In the genomic region with DNA sequence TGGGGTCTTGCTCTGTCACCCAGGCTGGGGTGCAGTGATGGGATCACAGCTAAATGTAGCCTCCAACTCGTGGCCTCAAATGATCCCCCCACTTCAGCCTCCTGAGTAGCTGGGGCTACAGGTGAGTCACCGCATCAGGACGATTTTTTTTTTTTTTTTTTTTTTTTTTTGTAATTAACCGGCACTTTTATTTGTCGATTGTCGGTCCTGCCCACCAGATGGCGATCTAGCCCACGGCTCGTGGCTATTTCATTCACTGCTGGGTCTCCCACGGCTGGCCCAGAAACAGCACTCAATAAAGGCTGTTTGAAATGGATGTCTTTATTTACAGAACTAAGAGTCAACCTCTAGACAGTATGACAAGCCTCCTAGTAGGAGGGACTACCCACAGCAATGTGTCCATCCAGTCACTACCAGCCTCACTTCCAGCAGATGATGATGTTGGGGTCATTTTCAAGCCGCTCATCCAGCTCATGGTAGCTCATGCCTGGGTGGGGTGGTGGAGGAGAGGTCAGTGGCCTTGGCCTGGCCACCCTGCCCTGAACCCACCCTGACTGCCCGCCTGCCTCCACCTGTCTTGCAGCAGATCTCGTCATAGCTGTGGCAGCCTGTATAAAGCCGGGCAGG, we compare ENCODE assay signal across 8 cellular contexts. TPM values are rescaled to one million over a fixed set of nuclear protein-coding genes. Genes with fewer than 3 reads are reported as not detected.
DNase-seq lines count a peak whose midpoint lies in the region; ATAC-seq, FAIRE-seq and TF ChIP-seq lines count a peak whose summit lies in the region.

No MANE protein-coding gene starts in this region.

- TF ChIP-seq EP300 in HepG2 (IDR thresholded peaks at IDR 0.05; ENCODE audit: low read depth in 2 of 2, low read length in 2 of 2) = no peak
- TF ChIP-seq EP300 in HepG2 (CRISPR knock-in tag; IDR thresholded peaks at IDR 0.05; ENCODE audit: borderline replicate concordance) = no peak

- H3K4me2 ChIP-seq in HepG2 (ENCODE audit: low read depth, low read length) = no peak overlapping the region

- BruUV-seq in HepG2 (replicated peaks; lab: Mats Ljungman, UMichigan) = no TSS peak

- peak; percentile 43; the same call in 1 of the 2 replicates for TF ChIP-seq RAD21 in HepG2 (CRISPR knock-in tag; IDR thresholded peaks at IDR 0.05)

- peak; percentile 60 for FAIRE-seq in HepG2 (lab: Jason Lieb, UNC)

- 24% methylated on average over 12 of the region's 14 CpGs for WGBS in HepG2 (ENCODE audit: low lambda C conversion rate)

- TF ChIP-seq CTCF in HepG2 (CRISPR knock-in tag; IDR thresholded peaks at IDR 0.05) = peak; percentile 67

- CTCF ChIA-PET in HepG2 (lab: Yijun Ruan, JAX; ENCODE audit: low intra/inter-chr PET ratio, low total read pairs) = interaction anchor here (1.7 to 2.7 kb wide), 2 partner anchors 41 to 195 kb away, joined by 7 to 9 read pairs; no protein-coding TSS in a partner anchor

- in situ Hi-C loops in HepG2 (cut with HindIII; ENCODE audit: extremely low pct_ligation_motif_present, low pct_unique_long_range_greater_than_20kb) = loop anchor here (10.0 kb wide), 1 partner anchor 198 kb away; no protein-coding TSS in a partner anchor

- no peak for TF ChIP-seq POLR2A in HepG2 (IDR thresholded peaks at IDR 0.05; ENCODE audit: insufficient read depth in 1 of 2, low read depth in 2 of 2, low read length in 2 of 2)

- 0 out of 2 replicates have a peak, but pooled peaks cover 3% of the 10 kb centered on the region for H4K20me1 ChIP-seq in HepG2 (ENCODE audit: insufficient read depth, low read length)

- peaks cover 81% of the 10 kb centered on the region for H3K4me1 ChIP-seq in HepG2 (ENCODE audit: insufficient read depth, low read length)

- DNase-seq in NCI-H82 (lab: John Stamatoyannopoulos, UW) = peak; percentile 73
- DNase-seq in NCI-H82 treated with DMSO at 0.1 percent for 48 hours (lab: John Stamatoyannopoulos, UW; ENCODE audit: unreplicated experiment) = no peak
- DNase-seq in NCI-H2171 (lab: John Stamatoyannopoulos, UW) = peak; percentile 48
- DNase-seq in activated CD4-positive, CD25-positive, alpha-beta regulatory T cell treated with anti-CD3 and anti-CD28 coated beads, Interleukin-2, amount 50 U/mL, for 16 hours (ENCODE audit: low read depth, low spot score) = peak; percentile 57
- DNase-seq in central memory CD4-positive, alpha-beta T cell = peak; percentile 73
- DNase-seq in HepG2 (ENCODE audit: low spot score) = peak; percentile 59
- DNase-seq in stimulated activated CD8-positive, alpha-beta memory T cell treated with anti-CD3 and anti-CD28 coated beads, Interleukin-2, amount 100 ng/mL, for 1 hour (ENCODE audit: low read depth in 2 of 2) = peak; percentile 53 to 60

- intact Hi-C loops in HepG2 (cut with micrococcal nuclease; ENCODE audit: unreplicated experiment) = loop anchor here (1.0 to 10.0 kb wide), 2 partner anchors 41 to 198 kb away; no protein-coding TSS in a partner anchor

- H3K9ac ChIP-seq in HepG2 (ENCODE audit: insufficient read depth, low read depth, low read length) = no peak overlapping the region

- POLR2A ChIA-PET in HepG2 (lab: Yijun Ruan, JAX) = interaction anchor here (1.6 to 3.6 kb wide), 2 partner anchors 10 to 19 kb away, joined by 4 to 18 read pairs; a partner anchor contains a TSS

- H3K9me3 ChIP-seq in HepG2 (ENCODE audit: low read length) = no peaks in the 10 kb centered on the region

- H3K27ac ChIP-seq in HepG2 (ENCODE audit: extremely low read length, insufficient read depth, low read length) = no peak overlapping the region

- peaks cover 4 to 13% of the 10 kb centered on the region in 2 experiments; a peak in 3 of 5 replicates for H3K36me3 ChIP-seq in HepG2 (replicated peaks in 1 of 2; ENCODE audit: control insufficient read depth in 1 of 2, insufficient read depth in 2 of 2, low read length in 2 of 2)

- no peak overlapping the region for H2AFZ ChIP-seq in HepG2 (ENCODE audit: low read length)

- ATAC-seq in HepG2 (no peak), GM21526 (IDR thresholded peaks at IDR 0.05; ENCODE audit: low FRiP score, unreplicated experiment) (no peak)

- H3K79me2 ChIP-seq in HepG2 (ENCODE audit: insufficient read depth, low read length) = peaks cover 12% of the 10 kb centered on the region

- H3K4me3 ChIP-seq in HepG2 (replicated peaks in 1 of 3; ENCODE audit: insufficient read depth in 1 of 3, low read depth in 2 of 3, low read length in 3 of 3) = no peak overlapping the region

- H3K27me3 ChIP-seq in HepG2 (ENCODE audit: control insufficient read depth in 1 of 2, insufficient read depth in 2 of 2, low read length in 2 of 2) = no peaks in the 10 kb centered on the region

RNA-seq across cellular contexts. Expression of a gene that starts 1.8 kb away (rescaled TPM):
- 0.49 and 0.60 TPM in 2 replicates for total RNA-seq in HepG2 (2016; rRNA removed; fragmentation: Illumina TruSeq; extraction: Trizol)
- total RNA-seq in HepG2 (2016; cell fraction: cytosol; rRNA removed; fragmentation: Illumina TruSeq; extraction: Trizol; ENCODE audit: low read depth) = 0.40 and 0.53 TPM in 2 replicates
- 0.33 and 0.56 TPM in 2 replicates for total RNA-seq in HepG2 (2016; cell fraction: insoluble cytoplasmic fraction; rRNA removed; fragmentation: Illumina TruSeq; extraction: Trizol)
- 0.15 and 0.52 TPM in 2 replicates for total RNA-seq in HepG2 (2016; cell fraction: membrane; rRNA removed; fragmentation: Illumina TruSeq; extraction: Trizol)
- total RNA-seq in HepG2 (2016; cell fraction: nucleus; rRNA removed; fragmentation: Illumina TruSeq; extraction: Trizol) = 0.44 and 1.2 TPM in 2 replicates
- 0.74 and 1.8 TPM in 2 replicates for polyA plus RNA-seq in HepG2 (2011; rRNA removed)
- 0.30 and 0.62 TPM in 2 replicates for polyA plus RNA-seq in HepG2 (2011; cell fraction: cytosol; rRNA removed)
- 6.6 and 8.0 TPM in 2 replicates for polyA plus RNA-seq in HepG2 (2011; cell fraction: nucleus; rRNA removed)
- 0.51 and 1.8 TPM in 2 replicates for polyA plus RNA-seq in HepG2 (2012)
- 0.24 and 0.28 TPM in 2 replicates for polyA plus RNA-seq in HepG2 (2016; cell fraction: cytosol; fragmentation: Illumina TruSeq; extraction: Trizol; ENCODE audit: low read depth)
- not detected in 2 replicates for polyA plus RNA-seq in HepG2 (2016; cell fraction: insoluble cytoplasmic fraction; fragmentation: Illumina TruSeq; extraction: Trizol; ENCODE audit: low read depth)
- 0.17 and 0.38 TPM in 2 replicates for polyA plus RNA-seq in HepG2 (2016; cell fraction: membrane; fragmentation: Illumina TruSeq; extraction: Trizol; ENCODE audit: low read depth)
- 1.5 and 2.3 TPM in 2 replicates for polyA plus RNA-seq in HepG2 (2016; cell fraction: nucleus; fragmentation: Illumina TruSeq; extraction: Trizol; ENCODE audit: insufficient read depth, low read depth)
- 0.54 and 0.56 TPM in 2 replicates for polyA minus RNA-seq in HepG2 (2011; rRNA and poly(A)+ RNA removed; ENCODE audit: low replicate concordance)
- not detected in 2 replicates for polyA minus RNA-seq in HepG2 (2011; cell fraction: cytosol; rRNA and poly(A)+ RNA removed)
- 0.50 and 0.52 TPM in 2 replicates for polyA minus RNA-seq in HepG2 (2011; cell fraction: nucleus; rRNA and poly(A)+ RNA removed)

RNA-seq across cellular contexts. Expression of a gene that starts 3.3 kb away (rescaled TPM):
- 25.3 and 30.6 TPM in 2 replicates for total RNA-seq in HepG2 (2016; rRNA removed; fragmentation: Illumina TruSeq; extraction: Trizol)
- 8.8 and 10.0 TPM in 2 replicates for total RNA-seq in HepG2 (2016; cell fraction: cytosol; rRNA removed; fragmentation: Illumina TruSeq; extraction: Trizol; ENCODE audit: low read depth)
- total RNA-seq in HepG2 (2016; cell fraction: insoluble cytoplasmic fraction; rRNA removed; fragmentation: Illumina TruSeq; extraction: Trizol) = 30.7 and 30.9 TPM in 2 replicates
- total RNA-seq in HepG2 (2016; cell fraction: membrane; rRNA removed; fragmentation: Illumina TruSeq; extraction: Trizol) = 12.0 and 12.5 TPM in 2 replicates
- 18.9 and 19.6 TPM in 2 replicates for total RNA-seq in HepG2 (2016; cell fraction: nucleus; rRNA removed; fragmentation: Illumina TruSeq; extraction: Trizol)
- polyA plus RNA-seq in HepG2 (2011; rRNA removed) = 51.4 and 52.7 TPM in 2 replicates
- 34.7 and 41.4 TPM in 2 replicates for polyA plus RNA-seq in HepG2 (2011; cell fraction: cytosol; rRNA removed)
- 127 and 140 TPM in 2 replicates for polyA plus RNA-seq in HepG2 (2011; cell fraction: nucleus; rRNA removed)
- 13.7 and 18.3 TPM in 2 replicates for polyA plus RNA-seq in HepG2 (2012)
- 5.2 and 6.1 TPM in 2 replicates for polyA plus RNA-seq in HepG2 (2016; cell fraction: cytosol; fragmentation: Illumina TruSeq; extraction: Trizol; ENCODE audit: low read depth)
- polyA plus RNA-seq in HepG2 (2016; cell fraction: insoluble cytoplasmic fraction; fragmentation: Illumina TruSeq; extraction: Trizol; ENCODE audit: low read depth) = 22.7 and 25.4 TPM in 2 replicates
- 7.5 and 10.8 TPM in 2 replicates for polyA plus RNA-seq in HepG2 (2016; cell fraction: membrane; fragmentation: Illumina TruSeq; extraction: Trizol; ENCODE audit: low read depth)
- polyA plus RNA-seq in HepG2 (2016; cell fraction: nucleus; fragmentation: Illumina TruSeq; extraction: Trizol; ENCODE audit: insufficient read depth, low read depth) = 37.1 and 38.0 TPM in 2 replicates
- 32.6 and 44.8 TPM in 2 replicates for polyA minus RNA-seq in HepG2 (2011; rRNA and poly(A)+ RNA removed; ENCODE audit: low replicate concordance)
- 11.1 and 13.9 TPM in 2 replicates for polyA minus RNA-seq in HepG2 (2011; cell fraction: cytosol; rRNA and poly(A)+ RNA removed)
- 21.0 and 32.1 TPM in 2 replicates for polyA minus RNA-seq in HepG2 (2011; cell fraction: nucleus; rRNA and poly(A)+ RNA removed)

RNA-seq across cellular contexts. Expression of a gene that starts 3.4 kb away (rescaled TPM):
- 9.1 and 17.2 TPM in 2 replicates for total RNA-seq in HepG2 (2016; rRNA removed; fragmentation: Illumina TruSeq; extraction: Trizol)
- total RNA-seq in HepG2 (2016; cell fraction: cytosol; rRNA removed; fragmentation: Illumina TruSeq; extraction: Trizol; ENCODE audit: low read depth) = 6.8 and 7.1 TPM in 2 replicates
- 10.9 and 17.6 TPM in 2 replicates for total RNA-seq in HepG2 (2016; cell fraction: insoluble cytoplasmic fraction; rRNA removed; fragmentation: Illumina TruSeq; extraction: Trizol)
- total RNA-seq in HepG2 (2016; cell fraction: membrane; rRNA removed; fragmentation: Illumina TruSeq; extraction: Trizol) = 8.0 and 11.0 TPM in 2 replicates
- 14.5 and 17.6 TPM in 2 replicates for total RNA-seq in HepG2 (2016; cell fraction: nucleus; rRNA removed; fragmentation: Illumina TruSeq; extraction: Trizol)
- 11.1 and 13.0 TPM in 2 replicates for polyA plus RNA-seq in HepG2 (2011; rRNA removed)
- polyA plus RNA-seq in HepG2 (2011; cell fraction: cytosol; rRNA removed) = 12.5 and 18.2 TPM in 2 replicates
- 19.9 and 20.1 TPM in 2 replicates for polyA plus RNA-seq in HepG2 (2011; cell fraction: nucleus; rRNA removed)
- polyA plus RNA-seq in HepG2 (2012) = 5.5 and 7.1 TPM in 2 replicates
- polyA plus RNA-seq in HepG2 (2016; cell fraction: cytosol; fragmentation: Illumina TruSeq; extraction: Trizol; ENCODE audit: low read depth) = 4.0 and 5.4 TPM in 2 replicates
- 7.6 and 9.4 TPM in 2 replicates for polyA plus RNA-seq in HepG2 (2016; cell fraction: insoluble cytoplasmic fraction; fragmentation: Illumina TruSeq; extraction: Trizol; ENCODE audit: low read depth)
- 5.1 and 6.2 TPM in 2 replicates for polyA plus RNA-seq in HepG2 (2016; cell fraction: membrane; fragmentation: Illumina TruSeq; extraction: Trizol; ENCODE audit: low read depth)
- 21.6 and 22.2 TPM in 2 replicates for polyA plus RNA-seq in HepG2 (2016; cell fraction: nucleus; fragmentation: Illumina TruSeq; extraction: Trizol; ENCODE audit: insufficient read depth, low read depth)
- polyA minus RNA-seq in HepG2 (2011; rRNA and poly(A)+ RNA removed; ENCODE audit: low replicate concordance) = 25.5 and 51.4 TPM in 2 replicates
- polyA minus RNA-seq in HepG2 (2011; cell fraction: cytosol; rRNA and poly(A)+ RNA removed) = 3.2 and 4.9 TPM in 2 replicates
- polyA minus RNA-seq in HepG2 (2011; cell fraction: nucleus; rRNA and poly(A)+ RNA removed) = 8.7 and 11.7 TPM in 2 replicates

RNA-seq across cellular contexts. Expression of a gene that starts 6.7 kb away (rescaled TPM):
- 7.7 and 10.2 TPM in 2 replicates for total RNA-seq in HepG2 (2016; rRNA removed; fragmentation: Illumina TruSeq; extraction: Trizol)
- 2.7 TPM in 2 replicates for total RNA-seq in HepG2 (2016; cell fraction: cytosol; rRNA removed; fragmentation: Illumina TruSeq; extraction: Trizol; ENCODE audit: low read depth)
- total RNA-seq in HepG2 (2016; cell fraction: insoluble cytoplasmic fraction; rRNA removed; fragmentation: Illumina TruSeq; extraction: Trizol) = 7.2 and 11.0 TPM in 2 replicates
- 5.2 and 5.8 TPM in 2 replicates for total RNA-seq in HepG2 (2016; cell fraction: membrane; rRNA removed; fragmentation: Illumina TruSeq; extraction: Trizol)
- total RNA-seq in HepG2 (2016; cell fraction: nucleus; rRNA removed; fragmentation: Illumina TruSeq; extraction: Trizol) = 13.0 and 14.3 TPM in 2 replicates
- polyA plus RNA-seq in HepG2 (2011; rRNA removed) = 27.5 and 28.6 TPM in 2 replicates
- 23.8 and 31.2 TPM in 2 replicates for polyA plus RNA-seq in HepG2 (2011; cell fraction: cytosol; rRNA removed)
- polyA plus RNA-seq in HepG2 (2011; cell fraction: nucleus; rRNA removed) = 38.6 and 41.6 TPM in 2 replicates
- polyA plus RNA-seq in HepG2 (2012) = 11.2 and 17.2 TPM in 2 replicates
- polyA plus RNA-seq in HepG2 (2016; cell fraction: cytosol; fragmentation: Illumina TruSeq; extraction: Trizol; ENCODE audit: low read depth) = 2.5 and 2.6 TPM in 2 replicates
- polyA plus RNA-seq in HepG2 (2016; cell fraction: insoluble cytoplasmic fraction; fragmentation: Illumina TruSeq; extraction: Trizol; ENCODE audit: low read depth) = 7.5 and 8.1 TPM in 2 replicates
- polyA plus RNA-seq in HepG2 (2016; cell fraction: membrane; fragmentation: Illumina TruSeq; extraction: Trizol; ENCODE audit: low read depth) = 3.3 TPM in 2 replicates
- polyA plus RNA-seq in HepG2 (2016; cell fraction: nucleus; fragmentation: Illumina TruSeq; extraction: Trizol; ENCODE audit: insufficient read depth, low read depth) = 32.3 and 32.6 TPM in 2 replicates
- 14.7 and 35.5 TPM in 2 replicates for polyA minus RNA-seq in HepG2 (2011; rRNA and poly(A)+ RNA removed; ENCODE audit: low replicate concordance)
- polyA minus RNA-seq in HepG2 (2011; cell fraction: cytosol; rRNA and poly(A)+ RNA removed) = 4.9 and 5.4 TPM in 2 replicates
- polyA minus RNA-seq in HepG2 (2011; cell fraction: nucleus; rRNA and poly(A)+ RNA removed) = 9.9 and 10.0 TPM in 2 replicates

RNA-seq across cellular contexts. Expression of a gene that starts 12.0 kb away (rescaled TPM):
- 15.2 and 30.7 TPM in 2 replicates for total RNA-seq in HepG2 (2016; rRNA removed; fragmentation: Illumina TruSeq; extraction: Trizol)
- 4.8 and 5.2 TPM in 2 replicates for total RNA-seq in HepG2 (2016; cell fraction: cytosol; rRNA removed; fragmentation: Illumina TruSeq; extraction: Trizol; ENCODE audit: low read depth)
- 18.3 and 29.9 TPM in 2 replicates for total RNA-seq in HepG2 (2016; cell fraction: insoluble cytoplasmic fraction; rRNA removed; fragmentation: Illumina TruSeq; extraction: Trizol)
- 11.2 and 12.9 TPM in 2 replicates for total RNA-seq in HepG2 (2016; cell fraction: membrane; rRNA removed; fragmentation: Illumina TruSeq; extraction: Trizol)
- total RNA-seq in HepG2 (2016; cell fraction: nucleus; rRNA removed; fragmentation: Illumina TruSeq; extraction: Trizol) = 25.2 and 25.9 TPM in 2 replicates
- 22.1 and 31.0 TPM in 2 replicates for polyA plus RNA-seq in HepG2 (2011; rRNA removed)
- polyA plus RNA-seq in HepG2 (2011; cell fraction: cytosol; rRNA removed) = 27.0 and 35.1 TPM in 2 replicates
- polyA plus RNA-seq in HepG2 (2011; cell fraction: nucleus; rRNA removed) = 21.0 and 23.7 TPM in 2 replicates
- polyA plus RNA-seq in HepG2 (2012) = 14.3 and 23.3 TPM in 2 replicates
- polyA plus RNA-seq in HepG2 (2016; cell fraction: cytosol; fragmentation: Illumina TruSeq; extraction: Trizol; ENCODE audit: low read depth) = 3.1 and 3.5 TPM in 2 replicates
- 19.0 and 20.7 TPM in 2 replicates for polyA plus RNA-seq in HepG2 (2016; cell fraction: insoluble cytoplasmic fraction; fragmentation: Illumina TruSeq; extraction: Trizol; ENCODE audit: low read depth)
- polyA plus RNA-seq in HepG2 (2016; cell fraction: membrane; fragmentation: Illumina TruSeq; extraction: Trizol; ENCODE audit: low read depth) = 7.4 and 9.5 TPM in 2 replicates
- polyA plus RNA-seq in HepG2 (2016; cell fraction: nucleus; fragmentation: Illumina TruSeq; extraction: Trizol; ENCODE audit: insufficient read depth, low read depth) = 41.3 and 45.4 TPM in 2 replicates
- 64.3 and 65.6 TPM in 2 replicates for polyA minus RNA-seq in HepG2 (2011; rRNA and poly(A)+ RNA removed; ENCODE audit: low replicate concordance)
- 21.5 and 22.0 TPM in 2 replicates for polyA minus RNA-seq in HepG2 (2011; cell fraction: cytosol; rRNA and poly(A)+ RNA removed)
- polyA minus RNA-seq in HepG2 (2011; cell fraction: nucleus; rRNA and poly(A)+ RNA removed) = 12.6 and 13.4 TPM in 2 replicates
